In the genomic region with DNA sequence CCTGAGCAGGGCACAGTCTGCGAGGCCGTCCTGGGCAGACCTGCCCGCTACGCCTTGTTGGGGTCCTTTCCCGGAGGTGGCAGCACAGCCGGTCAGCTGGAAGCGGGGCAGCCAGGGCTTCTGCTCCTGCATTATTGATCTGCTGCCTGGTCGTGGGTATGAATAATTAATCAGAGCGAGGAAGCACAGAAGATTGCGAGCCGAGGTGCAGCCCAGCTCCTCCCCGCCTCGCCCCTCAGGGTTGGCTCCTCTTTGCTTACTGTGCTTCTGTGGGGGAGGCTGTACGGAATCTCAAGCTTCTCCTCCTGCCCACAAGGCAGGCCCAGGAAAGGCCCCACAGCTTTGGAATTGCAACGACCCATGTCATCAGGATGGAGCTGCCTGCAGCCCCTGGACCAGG, we compare ENCODE assay signal across 19 cellular contexts. TPM values are rescaled to one million over a fixed set of nuclear protein-coding genes. Genes with fewer than 3 reads are reported as not detected.
DNase-seq lines count a peak whose midpoint lies in the region; ATAC-seq, FAIRE-seq and TF ChIP-seq lines count a peak whose summit lies in the region.
"Had no signal": no experiment of that assay in that cellular context is flagged by ENCODE, and none has a peak within 500 bp of the region (broad histone marks: within the 10 kb centered on the region; RNA-seq: fewer than 3 reads in every experiment).

No MANE protein-coding gene starts in this region.

- H3K4me2 ChIP-seq in osteoblast (ENCODE audit: insufficient read depth, low read length), result no peak overlapping the region

- no peak for ATAC-seq in thoracic aorta (ENCODE audit: insufficient number of reproducible peaks, low FRiP score, low read depth)

- FAIRE-seq in GM19239 (lab: Jason Lieb, UNC), result no peak
- FAIRE-seq: A204.1, D721Med, G401.6, GM12892, H1 had no signal

- no peaks in the 10 kb centered on the region for H4K20me1 ChIP-seq in osteoblast (ENCODE audit: insufficient read depth, low read length)

- DNase-seq in astrocyte of the hippocampus (ENCODE audit: low read depth, low spot score), result peak; percentile 20
- DNase-seq in osteoblast (ENCODE audit: insufficient read length, low spot score, missing footprints), result peak; percentile 66
- no peak for DNase-seq in thoracic aorta (ENCODE audit: low spot score)
- DNase-seq in COR-L47 (lab: John Stamatoyannopoulos, UW), result no peak
- no peak for DNase-seq in ascending aorta (ENCODE audit: low spot score in 2 of 2)
- no peak for DNase-seq in GM19239 (ENCODE audit: insufficient read length, low spot score)
- DNase-seq: ACHN; BE2C; C1 segment of cervical spinal cord; Caco-2; CD4-positive, CD25-positive, alpha-beta regulatory T cell; CD8-positive, alpha-beta memory T cell; HCEC 1CT had no signal

- no peaks in the 10 kb centered on the region for H3K36me3 ChIP-seq in osteoblast (ENCODE audit: insufficient read depth, low read length)
- H3K36me3 ChIP-seq in thoracic aorta, result no peaks in the 10 kb centered on the region
- H3K36me3 ChIP-seq in ascending aorta, result no peaks in the 10 kb centered on the region
- H3K36me3 ChIP-seq: BE2C had no signal

- no peak for TF ChIP-seq CTCF in osteoblast (IDR thresholded peaks at IDR 0.05; ENCODE audit: extremely low read depth, low read depth, low read length)
- no peak for TF ChIP-seq CTCF in thoracic aorta (IDR thresholded peaks at IDR 0.05)
- TF ChIP-seq CTCF in ascending aorta (IDR thresholded peaks at IDR 0.05), result no peak

- H3K9me3 ChIP-seq in osteoblast (ENCODE audit: low read depth, low read length) (no peaks in the 10 kb centered on the region), thoracic aorta (no peaks in the 10 kb centered on the region), ascending aorta (no peaks in the 10 kb centered on the region)
- H3K9me3 ChIP-seq: BE2C, Caco-2 had no signal

- intact Hi-C loops in ascending aorta (cut with DNase I), result no loop called here

- no peaks in the 10 kb centered on the region for H3K4me1 ChIP-seq in osteoblast (ENCODE audit: insufficient read depth, low read length)
- peaks cover 10 to 17% of the 10 kb centered on the region in 2 donors for H3K4me1 ChIP-seq in thoracic aorta (ENCODE audit: control insufficient read depth in 1 of 2, low read depth in 2 of 2)
- H3K4me1 ChIP-seq in ascending aorta, result peaks cover 0 to 3% of the 10 kb centered on the region in 2 donors
- H3K4me1 ChIP-seq: BE2C, Caco-2 had no signal

- H2AFZ ChIP-seq in osteoblast (ENCODE audit: low read length), result no peak overlapping the region

- H3K4me3 ChIP-seq in osteoblast (ENCODE audit: insufficient read depth, low read length) (no peak overlapping the region), thoracic aorta (no peak overlapping the region), ascending aorta (no peak overlapping the region)

- H3K27me3 ChIP-seq in osteoblast (ENCODE audit: insufficient read depth, low read length) (no peaks in the 10 kb centered on the region), thoracic aorta (replicated peaks; ENCODE audit: insufficient read depth) (no peaks in the 10 kb centered on the region), ascending aorta (no peaks in the 10 kb centered on the region)

- H3K27ac ChIP-seq in osteoblast (ENCODE audit: low read depth, low read length) (no peak overlapping the region), thoracic aorta (peak overlapping the region; percentile 65 to 74), ascending aorta (peak overlapping the region in 1 of 2 donors; percentile 71)

- no peaks in the 10 kb centered on the region for H3K79me2 ChIP-seq in osteoblast (ENCODE audit: insufficient read depth, low read length)

RNA-seq across cellular contexts. Expression of gene TRARG1, which starts 25.5 kb away (rescaled TPM):
- total RNA-seq in osteoblast (not detected in 2 replicates), thoracic aorta (10 to 100 TPM in 1 of 2 donors, 1 to 10 TPM in 1; 6.3 to 10.0 TPM), ascending aorta (12.3 TPM)
- total RNA-seq: Caco-2; CD8-positive, alpha-beta memory T cell; H1; HT-29 had no signal

RNA-seq across cellular contexts. Expression of gene BHLHA9, which starts 34.7 kb away (rescaled TPM):
- total RNA-seq in osteoblast, result not detected in 2 replicates
- not detected for total RNA-seq in thoracic aorta
- not detected for total RNA-seq in ascending aorta
- total RNA-seq: Caco-2; CD4-positive, CD25-positive, alpha-beta regulatory T cell; CD8-positive, alpha-beta memory T cell; HT-29 had no signal

Comparison
In these comparisons a context has a peak if more than half of its experiments do, and no peak if none do; other contexts are left out.
1. DNase-seq: peak in astrocyte of the hippocampus (single experiment) and osteoblast (single experiment); none in thoracic aorta (single experiment), COR-L47 (single experiment), ascending aorta (0 of 2) and GM19239 (single experiment).